In genomic region chr11:13015753-13016152, GRCh38 we compare ENCODE assay signal across 1 cellular context.
TF ChIP-seq lines count a peak whose summit lies in the region.

No MANE protein-coding gene starts in this region.

TF ChIP-seq in GM23338, 12 proteins besides CTCF, POLR2A, EP300 and RAD21 (continued from another document):
- TF ChIP-seq REST (IDR thresholded peaks at IDR 0.05; ENCODE audit: unreplicated experiment) (no peak), ZNF462 (CRISPR knock-in tag; IDR thresholded peaks at IDR 0.05) (no peak), EZH2 (IDR thresholded peaks at IDR 0.05; ENCODE audit: low read depth, unreplicated experiment) (no peak)
